8 cellular contexts compared by ENCODE assay signal in the genomic region with DNA sequence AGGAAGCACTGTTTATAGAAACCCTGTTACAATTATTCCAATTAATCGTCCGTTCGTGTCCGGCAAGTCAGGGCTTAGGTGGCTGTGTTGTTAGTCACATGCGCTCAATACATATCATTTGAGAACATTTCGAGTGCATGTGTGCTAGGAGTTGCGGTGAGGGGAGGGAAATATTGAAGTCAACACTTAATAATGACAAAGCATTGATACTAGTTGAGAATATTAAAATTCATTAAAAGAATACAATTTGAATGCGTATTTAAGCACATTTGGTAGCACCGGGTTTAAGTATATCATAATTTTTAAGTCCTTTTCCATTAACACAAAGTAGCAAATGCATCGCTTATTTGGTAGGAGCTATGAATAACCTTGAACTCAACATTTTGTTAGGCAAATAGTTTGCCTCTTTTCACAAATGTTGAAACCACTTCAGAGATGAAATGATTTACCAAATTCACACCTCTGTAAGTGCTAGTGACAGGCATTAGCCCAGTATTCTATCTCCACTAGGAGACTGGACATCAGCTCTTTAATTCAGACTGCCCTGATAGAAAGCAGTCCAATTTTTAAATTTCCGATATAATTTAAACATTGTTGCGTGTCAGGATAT.
A peak's percentile ranks its signal among the peaks of the same experiment; 100 is the strongest.
DNase-seq lines count a peak whose midpoint lies in the region; ATAC-seq and TF ChIP-seq lines count a peak whose summit lies in the region.

No MANE protein-coding gene starts in this region.

- TF ChIP-seq POLR2A in GM18505 (IDR thresholded peaks at IDR 0.05; ENCODE audit: borderline replicate concordance, extremely low read depth, insufficient read depth, insufficient read length): no peak

- peaks cover 27% of the 10 kb centered on the region for H3F3A ChIP-seq in DOHH2 (ENCODE audit: control insufficient read depth, insufficient read depth)

- DNase-seq in epithelial cell of esophagus (ENCODE audit: low read depth): no peak
- no peak for DNase-seq in COR-L47 (lab: John Stamatoyannopoulos, UW)
- no peak for DNase-seq in amniotic stem cell (lab: John Stamatoyannopoulos, UW)

- peak overlapping the region; percentile 98 for H3K4me3 ChIP-seq in DOHH2 (ENCODE audit: low read length)
- H3K4me3 ChIP-seq in OCI-LY3 (ENCODE audit: low read length): peak overlapping the region; percentile 95
- peak overlapping the region; percentile 68 for H3K4me3 ChIP-seq in epithelial cell of esophagus (ENCODE audit: low read length)
- peak overlapping the region; percentile 98 for H3K4me3 ChIP-seq in parathyroid adenoma (ENCODE audit: low read depth, low read length)

- H4K20me1 ChIP-seq in DOHH2 (ENCODE audit: control insufficient read depth, insufficient read depth, low read depth, low read length) (peaks cover 30% of the 10 kb centered on the region), OCI-LY3 (ENCODE audit: insufficient read depth, low read length) (peaks cover 33% of the 10 kb centered on the region)

- ATAC-seq in GM21390 (IDR thresholded peaks at IDR 0.05; ENCODE audit: unreplicated experiment): no peak
- ATAC-seq in GM18505 (IDR thresholded peaks at IDR 0.05; ENCODE audit: unreplicated experiment): no peak

- no peaks in the 10 kb centered on the region for H3K9me2 ChIP-seq in DOHH2 (replicated peaks; ENCODE audit: control insufficient read depth, low read length)

- TF ChIP-seq CTCF in DOHH2 (IDR thresholded peaks at IDR 0.05; ENCODE audit: low read depth, low read length, poor library complexity, severe bottlenecking) (peak; percentile 1), OCI-LY3 (IDR thresholded peaks at IDR 0.05; ENCODE audit: low read depth, low read length) (no peak), epithelial cell of esophagus (IDR thresholded peaks at IDR 0.05; ENCODE audit: insufficient read depth, low read depth, low read length, missing control alignments) (no peak), parathyroid adenoma (IDR thresholded peaks at IDR 0.05) (no peak)

- H3K4me1 ChIP-seq in DOHH2 (ENCODE audit: control insufficient read depth, low read length) (peaks cover 51% of the 10 kb centered on the region), OCI-LY3 (ENCODE audit: low read length) (peaks cover 43% of the 10 kb centered on the region), parathyroid adenoma (peaks cover 3% of the 10 kb centered on the region)

- H3K79me2 ChIP-seq in DOHH2 (ENCODE audit: control insufficient read depth, low read length): peaks cover 55% of the 10 kb centered on the region
- peaks cover 51% of the 10 kb centered on the region for H3K79me2 ChIP-seq in OCI-LY3 (ENCODE audit: low read length)
- peaks cover 17% of the 10 kb centered on the region for H3K79me2 ChIP-seq in parathyroid adenoma

- peak overlapping the region; percentile 96 for H3K9ac ChIP-seq in OCI-LY3 (ENCODE audit: low read length)
- H3K9ac ChIP-seq in parathyroid adenoma: peak overlapping the region; percentile 43

- H3K27ac ChIP-seq in DOHH2 (ENCODE audit: low read depth, low read length): peak overlapping the region; percentile 89
- peak overlapping the region; percentile 98 for H3K27ac ChIP-seq in OCI-LY3 (ENCODE audit: low read length)
- peak overlapping the region; percentile 97 for H3K27ac ChIP-seq in parathyroid adenoma

- H2AFZ ChIP-seq in OCI-LY3 (ENCODE audit: low read depth, low read length) (peak overlapping the region; percentile 93), parathyroid adenoma (peak overlapping the region; percentile 89)

- H3K36me3 ChIP-seq in DOHH2 (ENCODE audit: control insufficient read depth, low read length) (peaks cover 37% of the 10 kb centered on the region), OCI-LY3 (replicated peaks; ENCODE audit: low read depth, low read length) (peaks cover 28% of the 10 kb centered on the region), parathyroid adenoma (ENCODE audit: control insufficient read depth, insufficient read depth, low read length) (peaks cover 3% of the 10 kb centered on the region)

- H3K9me3 ChIP-seq in DOHH2 (ENCODE audit: control insufficient read depth, insufficient read depth, low read length) (no peaks in the 10 kb centered on the region), OCI-LY3 (ENCODE audit: insufficient read depth, low read length) (no peaks in the 10 kb centered on the region), parathyroid adenoma (ENCODE audit: control insufficient read depth, low read length) (no peaks in the 10 kb centered on the region)

- H3K4me2 ChIP-seq in DOHH2 (ENCODE audit: low read length) (peak overlapping the region; percentile 94), OCI-LY3 (ENCODE audit: low read length) (peak overlapping the region; percentile 92), parathyroid adenoma (ENCODE audit: low read length) (peak overlapping the region; percentile 83)

- H3K27me3 ChIP-seq in DOHH2 (ENCODE audit: control insufficient read depth, low read length) (no peaks in the 10 kb centered on the region), OCI-LY3 (ENCODE audit: low read depth, low read length) (no peaks in the 10 kb centered on the region), parathyroid adenoma (ENCODE audit: control insufficient read depth, insufficient read depth, low read length) (no peaks in the 10 kb centered on the region)
